Comparison of ENCODE assay signal across 9 cellular contexts in the genomic region with DNA sequence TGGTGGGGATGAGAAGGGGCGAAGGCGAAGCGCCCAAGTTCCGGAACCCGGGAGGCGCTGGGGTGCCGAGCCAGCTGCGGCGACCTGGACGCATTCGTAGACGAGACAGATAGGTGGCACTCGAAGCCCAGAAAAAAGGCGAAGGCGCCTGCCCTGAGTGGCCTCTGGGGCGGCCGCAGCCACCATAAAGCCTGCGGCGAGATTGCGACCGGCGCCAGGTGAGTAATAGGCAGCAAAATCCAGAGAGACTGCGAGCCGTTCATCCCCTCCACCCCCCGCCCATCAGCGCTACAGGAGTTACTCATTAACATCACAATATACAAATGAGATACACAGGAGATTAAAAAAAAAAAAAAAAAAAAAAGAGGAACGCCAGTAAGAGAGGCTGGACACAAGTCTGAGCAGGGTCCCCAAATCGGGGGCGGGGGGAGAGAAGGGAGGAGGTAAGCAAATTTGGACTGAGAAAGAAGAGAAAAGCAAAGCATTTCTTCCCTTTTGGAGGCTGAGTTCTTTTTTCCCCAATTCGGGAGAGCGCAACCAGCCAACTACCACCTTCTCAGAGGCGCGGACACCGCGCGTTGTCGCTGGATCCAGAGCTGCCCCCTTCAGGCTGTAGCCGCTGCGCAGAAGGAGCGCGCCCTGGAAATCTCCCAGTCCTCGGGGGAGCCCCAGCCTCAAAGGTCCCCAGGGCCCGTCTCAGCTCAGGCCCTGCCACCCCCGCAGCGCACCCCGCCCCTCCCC. TPM values are rescaled to one million over a fixed set of nuclear protein-coding genes. Genes with fewer than 3 reads are reported as not detected.
DNase-seq lines count a peak whose midpoint lies in the region; ATAC-seq and TF ChIP-seq lines count a peak whose summit lies in the region.
"Had no signal": no experiment of that assay in that cellular context is flagged by ENCODE, and none has a peak within 500 bp of the region (broad histone marks: within the 10 kb centered on the region; RNA-seq: fewer than 3 reads in every experiment).

No MANE protein-coding gene starts in this region.

- peak overlapping the region in 1 of 2 donors; percentile 74 for H3K9ac ChIP-seq in liver (ENCODE audit: low read depth in 1 of 2, low read length in 2 of 2)

- H3K4me1 ChIP-seq in liver (ENCODE audit: control insufficient read depth in 4 of 4, insufficient read depth in 4 of 4, low read length in 3 of 4) = peaks cover 3 to 35% (median 15%) of the 10 kb centered on the region in 4 donors

- peaks cover 0 to 4% (median 0%) of the 10 kb centered on the region in 4 donors for H3K27me3 ChIP-seq in liver (ENCODE audit: control insufficient read depth in 4 of 4, insufficient read depth in 4 of 4, low read length in 3 of 4)

- WGBS in liver = 2% methylated on average over 46 of the region's 46 CpGs

- DNase-seq in AG20443 (ENCODE audit: low spot score) (peak; percentile 93), GM20000 (ENCODE audit: low spot score) (peak; percentile 70), NCI-H82 (lab: John Stamatoyannopoulos, UW) (peak; percentile 91), coronary artery (ENCODE audit: low spot score) (no peak), substantia nigra (lab: John Stamatoyannopoulos, UW) (peak in 36 of 49 donors; percentile 1 to 57 (median 28))

- no peak for ATAC-seq in HG03196 (IDR thresholded peaks at IDR 0.05; ENCODE audit: unreplicated experiment)
- ATAC-seq in HG02763 (IDR thresholded peaks at IDR 0.05; ENCODE audit: unreplicated experiment) = no peak

- H3K4me3 ChIP-seq in coronary artery (peak overlapping the region; percentile 68), liver (ENCODE audit: low read depth in 1 of 3, low read length in 3 of 3) (peak overlapping the region; percentile 48 to 70 (median 66))

- H3K27ac ChIP-seq in coronary artery (peak overlapping the region; percentile 65 to 71), liver (ENCODE audit: low read depth in 1 of 2, low read length in 2 of 2) (peak overlapping the region; percentile 79 to 87), substantia nigra (ENCODE audit: low read depth, low read length, poor library complexity, severe bottlenecking) (no peak overlapping the region)

- peak; percentile 15 for TF ChIP-seq CTCF in GM20000 (IDR thresholded peaks at IDR 0.05; ENCODE audit: extremely low read depth, missing control alignments)
- TF ChIP-seq CTCF in coronary artery (IDR thresholded peaks at IDR 0.05) = peak; percentile 33
- TF ChIP-seq CTCF in liver (IDR thresholded peaks at IDR 0.05; ENCODE audit: low read depth, low read length, missing input control) = peak; percentile 78

- H3K36me3 ChIP-seq in liver (ENCODE audit: control insufficient read depth in 4 of 4, insufficient read depth in 3 of 4, low read depth in 1 of 4, low read length in 3 of 4) = peaks cover 0 to 9% (median 3%) of the 10 kb centered on the region in 4 donors

- TF ChIP-seq RAD21 in liver (IDR thresholded peaks at IDR 0.05) = peak; percentile 84 to 87

- no peaks in the 10 kb centered on the region for H3K9me3 ChIP-seq in liver (ENCODE audit: control insufficient read depth in 4 of 4, low read length in 3 of 4)

TF ChIP-seq in liver, 16 proteins besides CTCF, POLR2A, EP300 and RAD21:
- TF ChIP-seq YY1 (IDR thresholded peaks at IDR 0.05) (peak; percentile 94), GABPA (IDR thresholded peaks at IDR 0.05 in 1 of 2, conservative IDR thresholded peaks at IDR 0.05 in 1 of 2) (no peak), NR2F2 (IDR thresholded peaks at IDR 0.05) (peak; percentile 47), EGR1 (IDR thresholded peaks at IDR 0.05; ENCODE audit: low read depth in 2 of 2) (no peak), FOXA2 (IDR thresholded peaks at IDR 0.05) (peak; percentile 42), HNF4A (conservative IDR thresholded peaks at IDR 0.05) (peak; percentile 37 to 59), HNF4G (IDR thresholded peaks at IDR 0.05) (no peak), SP1 (IDR thresholded peaks at IDR 0.05) (peak; percentile 63), TAF1 (conservative IDR thresholded peaks at IDR 0.05) (peak; percentile 68), JUND (IDR thresholded peaks at IDR 0.05) (peak in 1 of 2 donors; percentile 45), RXRA (IDR thresholded peaks at IDR 0.05) (peak; percentile 58 to 76)
- TF ChIP-seq, protein P1, sequence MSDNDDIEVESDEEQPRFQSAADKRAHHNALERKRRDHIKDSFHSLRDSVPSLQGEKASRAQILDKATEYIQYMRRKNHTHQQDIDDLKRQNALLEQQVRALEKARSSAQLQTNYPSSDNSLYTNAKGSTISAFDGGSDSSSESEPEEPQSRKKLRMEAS (IDR thresholded peaks at IDR 0.05) = peak; percentile 51
- TF ChIP-seq, protein P2, sequence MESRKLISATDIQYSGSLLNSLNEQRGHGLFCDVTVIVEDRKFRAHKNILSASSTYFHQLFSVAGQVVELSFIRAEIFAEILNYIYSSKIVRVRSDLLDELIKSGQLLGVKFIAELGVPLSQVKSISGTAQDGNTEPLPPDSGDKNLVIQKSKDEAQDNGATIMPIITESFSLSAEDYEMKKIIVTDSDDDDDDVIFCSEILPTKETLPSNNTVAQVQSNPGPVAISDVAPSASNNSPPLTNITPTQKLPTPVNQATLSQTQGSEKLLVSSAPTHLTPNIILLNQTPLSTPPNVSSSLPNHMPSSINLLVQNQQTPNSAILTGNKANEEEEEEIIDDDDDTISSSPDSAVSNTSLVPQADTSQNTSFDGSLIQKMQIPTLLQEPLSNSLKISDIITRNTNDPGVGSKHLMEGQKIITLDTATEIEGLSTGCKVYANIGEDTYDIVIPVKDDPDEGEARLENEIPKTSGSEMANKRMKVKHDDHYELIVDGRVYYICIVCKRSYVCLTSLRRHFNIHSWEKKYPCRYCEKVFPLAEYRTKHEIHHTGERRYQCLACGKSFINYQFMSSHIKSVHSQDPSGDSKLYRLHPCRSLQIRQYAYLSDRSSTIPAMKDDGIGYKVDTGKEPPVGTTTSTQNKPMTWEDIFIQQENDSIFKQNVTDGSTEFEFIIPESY (IDR thresholded peaks at IDR 0.05) = peak; percentile 51
- TF ChIP-seq, protein P3, sequence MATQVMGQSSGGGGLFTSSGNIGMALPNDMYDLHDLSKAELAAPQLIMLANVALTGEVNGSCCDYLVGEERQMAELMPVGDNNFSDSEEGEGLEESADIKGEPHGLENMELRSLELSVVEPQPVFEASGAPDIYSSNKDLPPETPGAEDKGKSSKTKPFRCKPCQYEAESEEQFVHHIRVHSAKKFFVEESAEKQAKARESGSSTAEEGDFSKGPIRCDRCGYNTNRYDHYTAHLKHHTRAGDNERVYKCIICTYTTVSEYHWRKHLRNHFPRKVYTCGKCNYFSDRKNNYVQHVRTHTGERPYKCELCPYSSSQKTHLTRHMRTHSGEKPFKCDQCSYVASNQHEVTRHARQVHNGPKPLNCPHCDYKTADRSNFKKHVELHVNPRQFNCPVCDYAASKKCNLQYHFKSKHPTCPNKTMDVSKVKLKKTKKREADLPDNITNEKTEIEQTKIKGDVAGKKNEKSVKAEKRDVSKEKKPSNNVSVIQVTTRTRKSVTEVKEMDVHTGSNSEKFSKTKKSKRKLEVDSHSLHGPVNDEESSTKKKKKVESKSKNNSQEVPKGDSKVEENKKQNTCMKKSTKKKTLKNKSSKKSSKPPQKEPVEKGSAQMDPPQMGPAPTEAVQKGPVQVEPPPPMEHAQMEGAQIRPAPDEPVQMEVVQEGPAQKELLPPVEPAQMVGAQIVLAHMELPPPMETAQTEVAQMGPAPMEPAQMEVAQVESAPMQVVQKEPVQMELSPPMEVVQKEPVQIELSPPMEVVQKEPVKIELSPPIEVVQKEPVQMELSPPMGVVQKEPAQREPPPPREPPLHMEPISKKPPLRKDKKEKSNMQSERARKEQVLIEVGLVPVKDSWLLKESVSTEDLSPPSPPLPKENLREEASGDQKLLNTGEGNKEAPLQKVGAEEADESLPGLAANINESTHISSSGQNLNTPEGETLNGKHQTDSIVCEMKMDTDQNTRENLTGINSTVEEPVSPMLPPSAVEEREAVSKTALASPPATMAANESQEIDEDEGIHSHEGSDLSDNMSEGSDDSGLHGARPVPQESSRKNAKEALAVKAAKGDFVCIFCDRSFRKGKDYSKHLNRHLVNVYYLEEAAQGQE (IDR thresholded peaks at IDR 0.05) = peak; percentile 72
- TF ChIP-seq, protein P4, sequence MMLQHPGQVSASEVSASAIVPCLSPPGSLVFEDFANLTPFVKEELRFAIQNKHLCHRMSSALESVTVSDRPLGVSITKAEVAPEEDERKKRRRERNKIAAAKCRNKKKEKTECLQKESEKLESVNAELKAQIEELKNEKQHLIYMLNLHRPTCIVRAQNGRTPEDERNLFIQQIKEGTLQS (IDR thresholded peaks at IDR 0.05) = peak; percentile 49

RNA-seq across cellular contexts. Expression of a gene that starts 15.7 kb away (rescaled TPM):
- total RNA-seq in liver = 10 to 100 TPM in 1 of 2 donors, 1 to 10 TPM in 1; 5.8 to 23.0 TPM
- polyA plus RNA-seq in liver = 10 to 100 TPM; 12.2 to 26.8 TPM
- polyA plus RNA-seq: IgD-negative memory B cell had no signal

Comparison
In these comparisons a context has a peak if more than half of its experiments do, and no peak if none do; other contexts are left out.
1. CTCF ChIP-seq: peak in every context shown above with its lines; median percentile 78 in liver; 33 in coronary artery; 15 in GM20000.